Comparison of ENCODE assay signal across 21 cellular contexts in the genomic region with DNA sequence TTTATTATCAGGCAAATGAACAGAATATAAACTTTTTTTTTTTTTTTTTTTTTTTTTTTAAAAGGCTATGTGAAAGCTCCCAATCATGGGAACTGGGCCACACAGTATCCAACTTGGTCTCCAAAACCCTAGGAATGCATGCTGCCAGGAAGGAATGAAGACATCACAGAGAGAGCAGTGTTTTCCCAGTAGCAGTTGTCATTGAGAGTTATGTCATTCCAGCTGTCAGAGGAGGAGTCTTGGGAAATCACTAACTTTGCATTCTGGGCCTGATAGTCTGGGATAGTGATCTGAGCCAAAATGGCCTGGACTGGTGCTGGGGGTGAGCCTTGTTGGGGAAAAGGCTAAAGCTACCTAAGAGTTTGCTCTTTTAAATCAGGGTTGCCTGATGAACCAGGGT.
"Had no signal": no experiment of that assay in that cellular context is flagged by ENCODE, and none has a peak within 500 bp of the region (broad histone marks: within the 10 kb centered on the region; RNA-seq: fewer than 3 reads in every experiment).

No MANE protein-coding gene starts in this region.

- H3K4me1 ChIP-seq: esophagus muscularis mucosa, heart right ventricle, upper lobe of right lung had no signal

- H3K36me3 Mint-ChIP-seq: activated naive CD4-positive, alpha-beta T cell treated with anti-CD3 and anti-CD28 coated beads, Interleukin-2, amount 10 ng/mL, durations not matched to agents 7 days and 5 days; memory B cell; stimulated activated naive B cell treated with anti-CD40 and anti-IgM and Interleukin-4, amounts not matched to agents 10 μg/mL and 1 μg/mL and 100 μg/mL, for 72 hours had no signal

- H3K9me3 ChIP-seq: thoracic aorta, upper lobe of right lung had no signal

- H3K27ac Mint-ChIP-seq: activated naive CD4-positive, alpha-beta T cell treated with anti-CD3 and anti-CD28 coated beads, Interleukin-2, amount 10 ng/mL, durations not matched to agents 7 days and 5 days; activated naive CD8-positive, alpha-beta T cell treated with anti-CD3 and anti-CD28 coated beads, Interleukin-2, amount 50 U/mL, for 24 hours; memory B cell; stimulated activated naive B cell treated with anti-CD40 and anti-IgM and Interleukin-4, amounts not matched to agents 10 μg/mL and 1 μg/mL and 100 μg/mL, for 72 hours had no signal

- H3K27ac ChIP-seq: esophagus muscularis mucosa, thoracic aorta, upper lobe of right lung had no signal

- H3K4me3 Mint-ChIP-seq: activated naive CD4-positive, alpha-beta T cell treated with anti-CD3 and anti-CD28 coated beads, Interleukin-2, amount 10 ng/mL, durations not matched to agents 7 days and 5 days; activated naive CD8-positive, alpha-beta T cell treated with anti-CD3 and anti-CD28 coated beads, Interleukin-2, amount 50 U/mL, for 24 hours; memory B cell; nephron; stimulated activated naive B cell treated with anti-CD40 and anti-IgM and Interleukin-4, amounts not matched to agents 10 μg/mL and 1 μg/mL and 100 μg/mL, for 72 hours had no signal

- H3K36me3 ChIP-seq: esophagus muscularis mucosa, heart right ventricle, thoracic aorta, upper lobe of right lung had no signal

- H3K27me3 Mint-ChIP-seq: activated naive CD4-positive, alpha-beta T cell treated with anti-CD3 and anti-CD28 coated beads, Interleukin-2, amount 10 ng/mL, durations not matched to agents 7 days and 5 days; stimulated activated naive B cell treated with anti-CD40 and anti-IgM and Interleukin-4, amounts not matched to agents 10 μg/mL and 1 μg/mL and 100 μg/mL, for 72 hours had no signal

- H3K9me3 Mint-ChIP-seq: activated naive CD4-positive, alpha-beta T cell treated with anti-CD3 and anti-CD28 coated beads, Interleukin-2, amount 10 ng/mL, durations not matched to agents 7 days and 5 days had no signal

- DNase-seq: activated CD4-positive, CD25-positive, alpha-beta regulatory T cell treated with anti-CD3 and anti-CD28 coated beads, Interleukin-2, amount 50 U/mL, for 72 hours; activated CD8-positive, alpha-beta memory T cell treated with anti-CD3 and anti-CD28 coated beads for 24 hours; activated CD8-positive, alpha-beta memory T cell treated with anti-CD3 and anti-CD28 coated beads, Interleukin-2, amount 50 U/mL, for 48 hours; activated effector memory CD4-positive, alpha-beta T cell treated with Interleukin-2 at 50 U/mL for 16 hours; activated naive CD4-positive, alpha-beta T cell treated with anti-CD3 and anti-CD28 coated beads, Interleukin-2, amount 10 ng/mL, durations not matched to agents 7 days and 5 days; activated naive CD8-positive, alpha-beta T cell treated with anti-CD3 and anti-CD28 coated beads, Interleukin-2, amount 50 U/mL, for 24 hours; activated T-cell treated with anti-CD3 and anti-CD28 coated beads, Interleukin-2, amount 50 U/mL, for 48 hours; aorta; cerebellar nuclear complex; effector CD4-positive, alpha-beta T cell; heart right ventricle; left colon; nucleus accumbens; posterior cingulate gyrus; stimulated activated naive B cell treated with anti-CD40 and anti-IgM and Interleukin-4, amounts not matched to agents 10 μg/mL and 1 μg/mL and 100 μg/mL, for 72 hours; T1000; upper lobe of right lung had no signal

- H3K27me3 ChIP-seq: esophagus muscularis mucosa, heart right ventricle, upper lobe of right lung had no signal

- ATAC-seq: activated naive CD8-positive, alpha-beta T cell treated with anti-CD3 and anti-CD28 coated beads, Interleukin-2, amount 50 U/mL, for 24 hours; left colon; stimulated activated naive B cell treated with anti-CD40 and anti-IgM and Interleukin-4, amounts not matched to agents 10 μg/mL and 1 μg/mL and 100 μg/mL, for 72 hours; upper lobe of right lung had no signal

- H3K4me3 ChIP-seq: esophagus muscularis mucosa, heart right ventricle, thoracic aorta, upper lobe of right lung had no signal

- H3K4me1 Mint-ChIP-seq: activated naive CD4-positive, alpha-beta T cell treated with anti-CD3 and anti-CD28 coated beads, Interleukin-2, amount 10 ng/mL, durations not matched to agents 7 days and 5 days; activated naive CD8-positive, alpha-beta T cell treated with anti-CD3 and anti-CD28 coated beads, Interleukin-2, amount 50 U/mL, for 24 hours; memory B cell; stimulated activated naive B cell treated with anti-CD40 and anti-IgM and Interleukin-4, amounts not matched to agents 10 μg/mL and 1 μg/mL and 100 μg/mL, for 72 hours had no signal
